9 cellular contexts compared by ENCODE assay signal in the genomic region with DNA sequence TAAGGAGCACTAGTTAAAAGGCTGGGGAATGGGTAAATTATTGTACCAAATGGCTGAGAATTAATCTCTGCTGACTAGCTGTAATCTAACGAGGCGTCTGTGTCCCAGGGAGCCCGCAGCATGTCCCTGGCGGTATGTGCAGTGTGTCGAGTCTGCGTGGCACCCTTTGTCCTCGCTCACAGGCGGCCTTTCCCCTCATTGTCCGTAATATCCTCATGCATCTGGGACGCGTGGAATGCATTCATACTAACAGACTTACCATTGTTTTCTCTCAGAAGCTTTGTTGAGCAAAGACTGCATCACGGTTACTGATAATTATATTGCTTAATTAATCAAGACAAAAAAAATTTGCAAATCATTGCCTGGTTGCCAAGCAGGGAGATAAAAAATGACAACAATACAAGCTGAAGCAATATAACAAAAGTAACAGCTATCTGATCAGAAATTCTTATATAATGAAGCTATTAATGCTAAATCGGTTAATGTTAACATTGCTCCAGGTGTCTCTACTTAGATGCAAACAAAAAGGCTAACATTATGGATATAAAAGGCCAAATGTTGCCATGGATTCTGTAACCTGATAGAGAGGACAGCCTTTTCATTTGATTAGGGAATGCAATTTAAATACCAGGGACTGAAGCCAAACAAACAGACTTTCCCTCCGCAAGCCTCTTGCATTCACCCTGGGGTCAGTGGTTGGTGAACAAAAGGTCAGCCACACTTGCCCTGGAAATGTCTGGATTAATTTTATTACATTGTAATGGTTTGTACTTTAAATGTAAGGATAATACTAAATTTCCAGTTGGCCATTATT.
DNase-seq lines count a peak whose midpoint lies in the region; ATAC-seq and TF ChIP-seq lines count a peak whose summit lies in the region.
"Had no signal": no experiment of that assay in that cellular context is flagged by ENCODE, and none has a peak within 500 bp of the region (broad histone marks: within the 10 kb centered on the region; RNA-seq: fewer than 3 reads in every experiment).

No MANE protein-coding gene starts in this region.

- no peaks in the 10 kb centered on the region for H3K23me2 ChIP-seq in H9 (ENCODE audit: insufficient read length, low read depth, low read length, poor library complexity, severe bottlenecking)

- H3K9me3 Mint-ChIP-seq in H9 = no peaks in the 10 kb centered on the region
- no peaks in the 10 kb centered on the region for H3K9me3 Mint-ChIP-seq in nephron progenitor cell
- no peaks in the 10 kb centered on the region for H3K9me3 Mint-ChIP-seq in CD4-positive, alpha-beta T cell

- H2BK120ac ChIP-seq in H9 (ENCODE audit: low read depth, low read length, poor library complexity, severe bottlenecking) = no peak overlapping the region

- H3K27me3 Mint-ChIP-seq in H9 (ENCODE audit: low read depth) = no peaks in the 10 kb centered on the region
- H3K27me3 Mint-ChIP-seq in nephron progenitor cell (ENCODE audit: low read depth, poor library complexity) = peaks cover 3% of the 10 kb centered on the region
- no peaks in the 10 kb centered on the region for H3K27me3 Mint-ChIP-seq in CD4-positive, alpha-beta T cell

- H2BK5ac ChIP-seq in H9 (ENCODE audit: insufficient read length, low read length) = no peak overlapping the region

- H3K4me1 ChIP-seq in H9 (ENCODE audit: insufficient read depth, low read length) = peaks cover 9% of the 10 kb centered on the region; the same call in 1 of the 2 replicates

- H3K79me2 ChIP-seq in H9 (ENCODE audit: insufficient read depth, low read length) = no peaks in the 10 kb centered on the region

- no peak overlapping the region for H3K9ac ChIP-seq in H9 (ENCODE audit: extremely low read depth, insufficient read length, low read length)

- no peak overlapping the region for H3K23ac ChIP-seq in H9 (ENCODE audit: insufficient read length, low read depth, low read length)

- no peak overlapping the region for H3T11ph ChIP-seq in H9 (ENCODE audit: low read length)

- no peak overlapping the region for H2BK12ac ChIP-seq in H9 (ENCODE audit: insufficient read length, low read depth, low read length)

- H4K91ac ChIP-seq in H9 (ENCODE audit: insufficient read length, low read depth, low read length) = no peak overlapping the region

- no peak overlapping the region for H4K5ac ChIP-seq in H9 (ENCODE audit: insufficient read length, low read depth, low read length)

- peak overlapping the region; percentile 62 for H3K18ac ChIP-seq in H9 (ENCODE audit: insufficient read length, low read depth, low read length)

- H3K4ac ChIP-seq in H9 (ENCODE audit: low read depth, low read length) = no peak overlapping the region

- intact Hi-C loops in CD4-positive, alpha-beta T cell (cut with DNase I, micrococcal nuclease) = no loop called here

- no peak overlapping the region for H3K4me2 ChIP-seq in H9 (ENCODE audit: insufficient read depth, insufficient read length, low read length)

- no peaks in the 10 kb centered on the region for H4K20me1 ChIP-seq in H9 (ENCODE audit: control insufficient read depth, insufficient read depth, insufficient read length)

- TF ChIP-seq CTCF in H9 (conservative IDR thresholded peaks at IDR 0.05) (no peak), nephron progenitor cell (IDR thresholded peaks at IDR 0.05) (no peak)
- no peak for TF ChIP-seq CTCF in CD4-positive, alpha-beta T cell (IDR thresholded peaks at IDR 0.05)

- no peak overlapping the region for H2AFZ ChIP-seq in H9 (ENCODE audit: low read length)

- H2BK15ac ChIP-seq in H9 (ENCODE audit: low read depth, low read length) = no peak overlapping the region

- H3K27ac ChIP-seq in H9 (ENCODE audit: insufficient read length, low read depth, low read length) (peak overlapping the region; percentile 30), cingulate gyrus (ENCODE audit: low read depth, low read length) (peak overlapping the region; percentile 89)
- H3K27ac ChIP-seq in CD4-positive, alpha-beta T cell (ENCODE audit: low read depth, low read length) = no peak overlapping the region

- no peaks in the 10 kb centered on the region for H3K79me1 ChIP-seq in H9 (ENCODE audit: insufficient read depth, low read depth, low read length, poor library complexity, severe bottlenecking)

- H2BK20ac ChIP-seq in H9 (ENCODE audit: low read depth, low read length, poor library complexity, severe bottlenecking) = no peak overlapping the region

- H3K4me3 Mint-ChIP-seq in H9 (no peak overlapping the region; a peak in 1 of 5 replicates), nephron progenitor cell (peak overlapping the region; percentile 25)
- H3K4me3 Mint-ChIP-seq in CD4-positive, alpha-beta T cell = no peak overlapping the region

- peak overlapping the region; percentile 24; the same call in 1 of the 2 replicates for H3K14ac ChIP-seq in H9 (ENCODE audit: insufficient read depth, low read length)

- POLR2A ChIA-PET in CD4-positive, alpha-beta T cell (lab: Charles Lee) = no interaction called here

- H4K8ac ChIP-seq in H9 (replicated peaks; ENCODE audit: insufficient read length, low read depth, low read length) = no peak overlapping the region

- ATAC-seq in CD4-positive, alpha-beta T cell (ENCODE audit: poor library complexity) = no peak

- no CpG with 5 or more reads among the region's 14 CpGs for WGBS in H9 (ENCODE audit: extremely low coverage, insufficient read length, low lambda C conversion rate)

- H3K36me3 Mint-ChIP-seq in H9 (ENCODE audit: insufficient read depth in 1 of 3, low read depth in 3 of 3) (no peaks in the 10 kb centered on the region; a peak in 2 of 7 replicates), nephron progenitor cell (ENCODE audit: low read depth) (peaks cover 23% of the 10 kb centered on the region)
- peaks cover 91% of the 10 kb centered on the region for H3K36me3 Mint-ChIP-seq in CD4-positive, alpha-beta T cell (ENCODE audit: low read depth)

- H3K4me1 Mint-ChIP-seq in H9 = peaks cover 36 to 47% of the 10 kb centered on the region in 2 experiments
- H3K4me1 Mint-ChIP-seq in nephron progenitor cell = peaks cover 57% of the 10 kb centered on the region
- no peaks in the 10 kb centered on the region for H3K4me1 Mint-ChIP-seq in CD4-positive, alpha-beta T cell (ENCODE audit: low read depth)

- no peaks in the 10 kb centered on the region for H3K27me3 ChIP-seq in H9 (ENCODE audit: insufficient read depth, low read length)
- H3K27me3 ChIP-seq in CD4-positive, alpha-beta T cell (ENCODE audit: control insufficient read depth, insufficient read depth, low read length) = no peaks in the 10 kb centered on the region

- peak overlapping the region; percentile 24 to 94 (median 32); a peak in 2 of 7 replicates for H3K27ac Mint-ChIP-seq in H9
- peak overlapping the region; percentile 5 for H3K27ac Mint-ChIP-seq in nephron progenitor cell
- H3K27ac Mint-ChIP-seq in CD4-positive, alpha-beta T cell = no peak overlapping the region

- no peak for DNase-seq in H9
- DNase-seq in NCI-H2171 (lab: John Stamatoyannopoulos, UW) = peak; percentile 26
- peak; percentile 17 for DNase-seq in nephron progenitor cell
- no peak for DNase-seq in ureter (ENCODE audit: low spot score)
- DNase-seq in CD4-positive, alpha-beta T cell = no peak
- no peak for DNase-seq in Kasumi-1 (lab: John Stamatoyannopoulos, UW)
- DNase-seq in stimulated activated CD4-positive, alpha-beta T cell treated with anti-CD3 and anti-CD28 coated beads, Interleukin-2, amount 100 ng/mL, for 48 hours = no peak
- DNase-seq: activated naive CD4-positive, alpha-beta T cell treated with anti-CD3 and anti-CD28 coated beads, Interleukin-2, amount 50 U/mL, for 16 hours had no signal

- no peak overlapping the region for H2AK5ac ChIP-seq in H9 (ENCODE audit: insufficient read length, low read length)

- no peaks in the 10 kb centered on the region for H3K9me3 ChIP-seq in H9 (ENCODE audit: control insufficient read depth, low read depth, low read length)
- H3K9me3 ChIP-seq in CD4-positive, alpha-beta T cell (ENCODE audit: control insufficient read depth, low read length) = no peaks in the 10 kb centered on the region

- H3K56ac ChIP-seq in H9 (ENCODE audit: insufficient read length, low read depth, low read length) = no peak overlapping the region

- CTCF ChIA-PET in CD4-positive, alpha-beta T cell (lab: Charles Lee) = no interaction called here

Comparison
In these comparisons a context has a peak if more than half of its experiments do, and no peak if none do; other contexts are left out.
1. DNase-seq: peak in NCI-H2171 (single experiment) and nephron progenitor cell (single experiment); none in H9 (single experiment), ureter (single experiment), CD4-positive, alpha-beta T cell (0 of 10), Kasumi-1 (0 of 2) and stimulated activated CD4-positive, alpha-beta T cell treated with anti-CD3 and anti-CD28 coated beads, Interleukin-2, amount 100 ng/mL, for 48 hours (0 of 2).